Comparison of ENCODE assay signal across 1 cellular context in the genomic region with DNA sequence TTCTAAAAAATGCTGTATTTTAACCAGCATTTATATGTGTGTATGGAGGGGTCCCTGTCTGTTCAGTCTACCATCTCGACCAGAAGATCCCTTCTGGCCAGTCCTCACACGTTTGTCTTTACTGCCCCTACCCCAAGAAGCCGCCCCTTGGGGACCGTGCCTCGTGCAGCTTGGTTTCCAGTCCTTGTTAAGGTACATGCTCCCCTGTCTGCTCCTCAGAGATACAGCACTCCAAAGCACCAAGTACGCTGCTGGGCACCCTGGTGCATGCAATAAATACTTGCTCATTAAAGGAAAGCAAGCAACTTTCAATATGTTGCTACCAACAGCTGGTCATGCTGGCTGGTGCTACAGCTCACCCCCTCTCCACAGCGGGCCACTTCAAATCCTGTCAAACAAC.
TF ChIP-seq lines count a peak whose summit lies in the region.

No MANE protein-coding gene starts in this region.

TF ChIP-seq in IMR-90, 13 proteins besides CTCF, POLR2A, EP300 and RAD21 (continued from another document):
- TF ChIP-seq, protein P1, sequence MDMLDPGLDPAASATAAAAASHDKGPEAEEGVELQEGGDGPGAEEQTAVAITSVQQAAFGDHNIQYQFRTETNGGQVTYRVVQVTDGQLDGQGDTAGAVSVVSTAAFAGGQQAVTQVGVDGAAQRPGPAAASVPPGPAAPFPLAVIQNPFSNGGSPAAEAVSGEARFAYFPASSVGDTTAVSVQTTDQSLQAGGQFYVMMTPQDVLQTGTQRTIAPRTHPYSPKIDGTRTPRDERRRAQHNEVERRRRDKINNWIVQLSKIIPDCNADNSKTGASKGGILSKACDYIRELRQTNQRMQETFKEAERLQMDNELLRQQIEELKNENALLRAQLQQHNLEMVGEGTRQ (IDR thresholded peaks at IDR 0.05; ENCODE audit: low read depth, low read length): no peak
- no peak for TF ChIP-seq RCOR1 (IDR thresholded peaks at IDR 0.05; ENCODE audit: insufficient replicate concordance, low read length)
- TF ChIP-seq BHLHE40 (IDR thresholded peaks at IDR 0.05; ENCODE audit: low read depth, low read length): no peak
- no peak for TF ChIP-seq CEBPB (IDR thresholded peaks at IDR 0.05; ENCODE audit: low read depth, low read length)
- no peak for TF ChIP-seq MAFK (IDR thresholded peaks at IDR 0.05; ENCODE audit: low read depth, low read length)
- no peak for TF ChIP-seq CHD1 (IDR thresholded peaks at IDR 0.05; ENCODE audit: low read depth, low read length)
- no peak for TF ChIP-seq SMC3 (IDR thresholded peaks at IDR 0.05; ENCODE audit: low read depth, low read length)
- TF ChIP-seq FOS (IDR thresholded peaks at IDR 0.05; ENCODE audit: low read depth, low read length): no peak
- no peak for TF ChIP-seq MXI1 (IDR thresholded peaks at IDR 0.05; ENCODE audit: borderline replicate concordance, low read depth, low read length)
- no peak for TF ChIP-seq RFX5 (IDR thresholded peaks at IDR 0.05; ENCODE audit: low read depth, low read length)
